1 cellular context compared by ENCODE assay signal in genomic region chr2:60550151-60550983, GRCh38.
TF ChIP-seq lines count a peak whose summit lies in the region.

No MANE protein-coding gene starts in this region.

TF ChIP-seq in WTC11, 78 proteins besides CTCF, POLR2A, EP300 and RAD21 (continued from another document):
- TF ChIP-seq CDX4 (CRISPR knock-in tag; IDR thresholded peaks at IDR 0.05; ENCODE audit: borderline replicate concordance) (no peak), ZBTB21 (CRISPR knock-in tag; IDR thresholded peaks at IDR 0.05; ENCODE audit: borderline replicate concordance) (0 out of 2 replicates have a peak, but pooled peaks have one; percentile 22), SOX15 (CRISPR knock-in tag; IDR thresholded peaks at IDR 0.05) (no peak), NFE2L1 (CRISPR knock-in tag; IDR thresholded peaks at IDR 0.05) (no peak), EMX1 (CRISPR knock-in tag; IDR thresholded peaks at IDR 0.05) (no peak)
